In the genomic region with DNA sequence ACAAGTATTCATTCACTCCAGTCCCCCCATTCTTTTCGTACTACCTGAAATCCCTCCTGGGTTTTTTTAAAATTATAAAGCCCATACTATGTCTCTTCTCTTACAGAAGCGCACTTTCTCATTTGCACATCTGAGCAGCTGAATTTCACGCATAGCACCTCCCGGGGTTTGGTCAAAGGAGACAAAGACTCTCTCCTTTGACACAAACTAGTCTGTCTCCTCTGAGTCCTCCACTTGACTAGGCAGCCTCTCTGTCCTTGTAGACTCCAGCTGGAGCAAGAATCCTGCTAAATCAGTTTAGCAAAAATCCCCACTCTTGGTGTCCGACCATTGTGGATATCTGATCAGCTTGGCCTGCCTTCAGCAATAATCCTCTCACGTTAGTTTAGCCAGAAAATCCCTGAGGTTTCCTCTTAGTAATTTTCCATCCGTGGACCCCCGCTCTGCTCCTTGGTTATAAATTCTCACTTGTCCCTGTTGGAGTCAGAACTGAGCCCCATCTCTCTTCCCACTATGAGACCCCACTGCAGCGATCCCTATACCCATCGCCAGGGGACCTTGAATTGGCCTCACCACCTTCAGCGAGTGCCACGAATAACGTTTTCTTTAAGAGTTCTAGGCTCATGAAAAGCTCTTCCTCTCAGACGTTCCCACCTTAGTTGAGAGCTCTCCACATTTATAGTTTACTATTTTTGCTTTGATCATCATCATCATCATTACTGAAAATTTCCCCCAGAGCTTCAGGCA, we compare ENCODE assay signal across 10 cellular contexts. TPM values are rescaled to one million over a fixed set of nuclear protein-coding genes. Genes with fewer than 3 reads are reported as not detected.
DNase-seq lines count a peak whose midpoint lies in the region; ATAC-seq and TF ChIP-seq lines count a peak whose summit lies in the region.
"Had no signal": no experiment of that assay in that cellular context is flagged by ENCODE, and none has a peak within 500 bp of the region (broad histone marks: within the 10 kb centered on the region; RNA-seq: fewer than 3 reads in every experiment).

No MANE protein-coding gene starts in this region.

- H2BK120ac ChIP-seq in mesenchymal stem cell (ENCODE audit: low read depth, low read length) = no peak overlapping the region

- H3K36me3 ChIP-seq in HEK293 (ENCODE audit: control insufficient read depth in 2 of 2, insufficient read depth in 1 of 2, low read length in 2 of 2) (no peaks in the 10 kb centered on the region), mesenchymal stem cell (ENCODE audit: control insufficient read depth in 1 of 2, insufficient read depth in 2 of 2, low read depth in 1 of 2, low read length in 2 of 2) (no peaks in the 10 kb centered on the region), ovary (no peaks in the 10 kb centered on the region)

- H3K27me3 Mint-ChIP-seq in activated naive CD4-positive, alpha-beta T cell treated with anti-CD3 and anti-CD28 coated beads for 36 hours (ENCODE audit: low read depth) = peaks cover 24% of the 10 kb centered on the region

- peak overlapping the region; percentile 76 for H3K9ac ChIP-seq in mesenchymal stem cell (ENCODE audit: low read length)
- H3K9ac ChIP-seq: parathyroid adenoma had no signal

- TF ChIP-seq CTCF in AG04450 (IDR thresholded peaks at IDR 0.05; ENCODE audit: low read depth, low read length) (peak; percentile 35; the same call in 1 of the 2 replicates), HEK293 (tag by site-specific recombination; IDR thresholded peaks at IDR 0.05) (no peak), ovary (IDR thresholded peaks at IDR 0.05) (no peak)

- H3K27me3 ChIP-seq in AG04450 (ENCODE audit: control insufficient read depth, insufficient read depth, low read length) (peaks cover 33% of the 10 kb centered on the region), mesenchymal stem cell (ENCODE audit: control insufficient read depth in 1 of 2, insufficient read depth in 1 of 2, low read length in 2 of 2) (peaks cover 52 to 63% of the 10 kb centered on the region in 2 experiments), ovary (no peaks in the 10 kb centered on the region)

- no peak overlapping the region for H2BK15ac ChIP-seq in mesenchymal stem cell (ENCODE audit: low read depth, poor library complexity, severe bottlenecking)

- H3K36me3 Mint-ChIP-seq in activated naive CD4-positive, alpha-beta T cell treated with anti-CD3 and anti-CD28 coated beads for 36 hours (ENCODE audit: low read depth) = no peaks in the 10 kb centered on the region

- H3K27ac ChIP-seq in AG04450 (ENCODE audit: low read depth, low read length) (no peak overlapping the region), HEK293 (ENCODE audit: extremely low read depth, low read depth, low read length) (no peak overlapping the region), mesenchymal stem cell (ENCODE audit: low read length, poor library complexity, severe bottlenecking) (no peak overlapping the region), ovary (no peak overlapping the region)
- H3K27ac ChIP-seq: parathyroid adenoma had no signal

- H3K4me3 Mint-ChIP-seq in activated naive CD4-positive, alpha-beta T cell treated with anti-CD3 and anti-CD28 coated beads for 36 hours = peak overlapping the region; percentile 54

- TF ChIP-seq POLR2A in ovary (IDR thresholded peaks at IDR 0.05) = no peak

- H3K9me3 ChIP-seq in AG04450 (ENCODE audit: control insufficient read depth, insufficient read depth, low read length) = no peaks in the 10 kb centered on the region
- H3K9me3 ChIP-seq in HEK293 (ENCODE audit: control insufficient read depth, insufficient read depth, low read depth, low read length) = no peaks in the 10 kb centered on the region
- H3K9me3 ChIP-seq in mesenchymal stem cell (ENCODE audit: control insufficient read depth, low read length) = no peaks in the 10 kb centered on the region
- no peaks in the 10 kb centered on the region for H3K9me3 ChIP-seq in ovary

- peak overlapping the region; percentile 68 for H2AK5ac ChIP-seq in mesenchymal stem cell (ENCODE audit: low read length, severe bottlenecking)

- no peak overlapping the region for H3K27ac Mint-ChIP-seq in activated naive CD4-positive, alpha-beta T cell treated with anti-CD3 and anti-CD28 coated beads for 36 hours

- no peak overlapping the region for H3K4me2 ChIP-seq in mesenchymal stem cell (ENCODE audit: low read length, poor library complexity, severe bottlenecking)

- no peak overlapping the region for H2BK5ac ChIP-seq in mesenchymal stem cell (ENCODE audit: low read depth, low read length, poor library complexity, severe bottlenecking)

- H3K4me1 Mint-ChIP-seq in activated naive CD4-positive, alpha-beta T cell treated with anti-CD3 and anti-CD28 coated beads for 36 hours (ENCODE audit: low read depth) = peaks cover 14% of the 10 kb centered on the region

- CTCF ChIA-PET in AG04450 (lab: Charles Lee) (interaction anchor here (0.6 to 3.1 kb wide), 21 partner anchors 9 to 826 kb away, joined by 3 to 54 read pairs (median 4); no protein-coding TSS in a partner anchor), HEK293 (lab: Yijun Ruan, JAX) (interaction anchor here (0.6 to 5.0 kb wide), 23 partner anchors 9 to 492 kb away, joined by 3 to 62 read pairs (median 4); no protein-coding TSS in a partner anchor)
- CTCF ChIA-PET in activated naive CD4-positive, alpha-beta T cell treated with anti-CD3 and anti-CD28 coated beads for 36 hours (lab: Charles Lee) = interaction anchor here (0.7 to 3.1 kb wide), 16 partner anchors 9 to 487 kb away, joined by 3 to 61 read pairs (median 4); no protein-coding TSS in a partner anchor

- no peak overlapping the region for H3K18ac ChIP-seq in mesenchymal stem cell (ENCODE audit: low read depth in 1 of 2, low read length in 2 of 2)

- no peaks in the 10 kb centered on the region for H3K79me1 ChIP-seq in mesenchymal stem cell (replicated peaks; ENCODE audit: low read length, poor library complexity, severe bottlenecking)

- H4K8ac ChIP-seq in mesenchymal stem cell (ENCODE audit: low read length) = no peak overlapping the region

- POLR2A ChIA-PET in AG04450 (lab: Yijun Ruan, JAX) = no interaction called here
- POLR2A ChIA-PET in HEK293 (lab: Yijun Ruan, JAX) = no interaction called here

- H3K23ac ChIP-seq in mesenchymal stem cell (ENCODE audit: low read length in 2 of 2) = no peak overlapping the region

- no peak overlapping the region for H4K91ac ChIP-seq in mesenchymal stem cell (ENCODE audit: low read length)

- intact Hi-C loops in activated naive CD4-positive, alpha-beta T cell treated with anti-CD3 and anti-CD28 coated beads for 36 hours (cut with micrococcal nuclease) = loop anchor here (1.0 to 5.0 kb wide), 5 partner anchors 128 to 487 kb away; no protein-coding TSS in a partner anchor
- intact Hi-C loops in ovary (cut with DNase I) = loop anchor here in 3 of 4 donors (5.0 to 10.0 kb wide), 2 partner anchors 200 to 207 kb away; no protein-coding TSS in a partner anchor

- 47% methylated on average over 14 of the region's 14 CpGs for WGBS in mesenchymal stem cell
- 48 to 60% (median 59%) methylated on average over 14 of the region's 14 CpGs for WGBS in ovary, 3 donors

- TF ChIP-seq EP300 in ovary (IDR thresholded peaks at IDR 0.05) = no peak

- no peak overlapping the region for H3K4me3 ChIP-seq in AG04450 (ENCODE audit: low read depth, low read length)
- no peak overlapping the region for H3K4me3 ChIP-seq in HEK293 (ENCODE audit: low read depth, low read length)
- peak overlapping the region in 1 of 2 experiments; percentile 65 for H3K4me3 ChIP-seq in mesenchymal stem cell (ENCODE audit: insufficient read depth in 1 of 2, low read depth in 1 of 2, low read length in 2 of 2)
- H3K4me3 ChIP-seq in ovary = no peak overlapping the region

- H3K4me1 ChIP-seq in HEK293 (ENCODE audit: control insufficient read depth, insufficient read depth, low read length) (no peaks in the 10 kb centered on the region), mesenchymal stem cell (ENCODE audit: control insufficient read depth, insufficient read depth, low read depth, low read length) (peaks cover 3% of the 10 kb centered on the region), ovary (ENCODE audit: insufficient read depth) (no peaks in the 10 kb centered on the region)
- H3K4me1 ChIP-seq: parathyroid adenoma had no signal

- H2AFZ ChIP-seq in mesenchymal stem cell (ENCODE audit: low read depth, low read length) = no peak overlapping the region
- H2AFZ ChIP-seq: parathyroid adenoma had no signal

- DNase-seq in AG04450 (ENCODE audit: low read depth, low spot score) (no peak), mesenchymal stem cell (peak; percentile 13), ovary (no peak), glomerular visceral epithelial cell (ENCODE audit: extremely low spot score) (no peak), anterior cingulate cortex (lab: John Stamatoyannopoulos, UW) (no peak)
- DNase-seq in activated naive CD4-positive, alpha-beta T cell treated with anti-CD3 and anti-CD28 coated beads for 36 hours = peak; percentile 17

- no peak overlapping the region for H3K4ac ChIP-seq in mesenchymal stem cell (ENCODE audit: low read depth in 1 of 2, low read length in 2 of 2)

- no peaks in the 10 kb centered on the region for H3K9me3 Mint-ChIP-seq in activated naive CD4-positive, alpha-beta T cell treated with anti-CD3 and anti-CD28 coated beads for 36 hours

- ATAC-seq in HG03520 (IDR thresholded peaks at IDR 0.05; ENCODE audit: unreplicated experiment) = no peak

- no peak overlapping the region for H3K14ac ChIP-seq in mesenchymal stem cell (ENCODE audit: low read length in 2 of 2)

- no peak overlapping the region for H2BK12ac ChIP-seq in mesenchymal stem cell (ENCODE audit: low read length in 2 of 2)

TF ChIP-seq in HEK293, 187 proteins besides CTCF, POLR2A, EP300 and RAD21:
- TF ChIP-seq, protein P1, sequence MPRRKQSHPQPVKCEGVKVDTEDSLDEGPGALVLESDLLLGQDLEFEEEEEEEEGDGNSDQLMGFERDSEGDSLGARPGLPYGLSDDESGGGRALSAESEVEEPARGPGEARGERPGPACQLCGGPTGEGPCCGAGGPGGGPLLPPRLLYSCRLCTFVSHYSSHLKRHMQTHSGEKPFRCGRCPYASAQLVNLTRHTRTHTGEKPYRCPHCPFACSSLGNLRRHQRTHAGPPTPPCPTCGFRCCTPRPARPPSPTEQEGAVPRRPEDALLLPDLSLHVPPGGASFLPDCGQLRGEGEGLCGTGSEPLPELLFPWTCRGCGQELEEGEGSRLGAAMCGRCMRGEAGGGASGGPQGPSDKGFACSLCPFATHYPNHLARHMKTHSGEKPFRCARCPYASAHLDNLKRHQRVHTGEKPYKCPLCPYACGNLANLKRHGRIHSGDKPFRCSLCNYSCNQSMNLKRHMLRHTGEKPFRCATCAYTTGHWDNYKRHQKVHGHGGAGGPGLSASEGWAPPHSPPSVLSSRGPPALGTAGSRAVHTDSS (tag by site-specific recombination; IDR thresholded peaks at IDR 0.05) = 0 out of 2 replicates have a peak, but pooled peaks have one; percentile 8
- TF ChIP-seq ZNF621 (tag by site-specific recombination; IDR thresholded peaks at IDR 0.05) = no peak

RNA-seq across cellular contexts. Expression of a gene that starts 29.0 kb away (rescaled TPM):
- not detected in 2 replicates for polyA plus RNA-seq in AG04450 (2011; rRNA removed)
- polyA minus RNA-seq in AG04450 (2011; rRNA and poly(A)+ RNA removed) = not detected in 2 replicates
- total RNA-seq in activated naive CD4-positive, alpha-beta T cell treated with anti-CD3 and anti-CD28 coated beads for 36 hours = not detected
- polyA plus RNA-seq in mesenchymal stem cell (2013, experiment 1 of 2) = not detected
- not detected for polyA plus RNA-seq in mesenchymal stem cell (2013, experiment 2 of 2)
- total RNA-seq in ovary = not detected
- polyA plus RNA-seq in ovary = not detected
- total RNA-seq: fibroblast of lung had no signal
- polyA plus RNA-seq: fibroblast of lung had no signal

Comparison
In these comparisons a context has a peak if more than half of its experiments do, and no peak if none do; other contexts are left out.
1. DNase-seq: peak in activated naive CD4-positive, alpha-beta T cell treated with anti-CD3 and anti-CD28 coated beads for 36 hours (single experiment) and mesenchymal stem cell (single experiment); none in AG04450 (single experiment), ovary (0 of 5), glomerular visceral epithelial cell (single experiment) and anterior cingulate cortex (0 of 58).